In the genomic region with DNA sequence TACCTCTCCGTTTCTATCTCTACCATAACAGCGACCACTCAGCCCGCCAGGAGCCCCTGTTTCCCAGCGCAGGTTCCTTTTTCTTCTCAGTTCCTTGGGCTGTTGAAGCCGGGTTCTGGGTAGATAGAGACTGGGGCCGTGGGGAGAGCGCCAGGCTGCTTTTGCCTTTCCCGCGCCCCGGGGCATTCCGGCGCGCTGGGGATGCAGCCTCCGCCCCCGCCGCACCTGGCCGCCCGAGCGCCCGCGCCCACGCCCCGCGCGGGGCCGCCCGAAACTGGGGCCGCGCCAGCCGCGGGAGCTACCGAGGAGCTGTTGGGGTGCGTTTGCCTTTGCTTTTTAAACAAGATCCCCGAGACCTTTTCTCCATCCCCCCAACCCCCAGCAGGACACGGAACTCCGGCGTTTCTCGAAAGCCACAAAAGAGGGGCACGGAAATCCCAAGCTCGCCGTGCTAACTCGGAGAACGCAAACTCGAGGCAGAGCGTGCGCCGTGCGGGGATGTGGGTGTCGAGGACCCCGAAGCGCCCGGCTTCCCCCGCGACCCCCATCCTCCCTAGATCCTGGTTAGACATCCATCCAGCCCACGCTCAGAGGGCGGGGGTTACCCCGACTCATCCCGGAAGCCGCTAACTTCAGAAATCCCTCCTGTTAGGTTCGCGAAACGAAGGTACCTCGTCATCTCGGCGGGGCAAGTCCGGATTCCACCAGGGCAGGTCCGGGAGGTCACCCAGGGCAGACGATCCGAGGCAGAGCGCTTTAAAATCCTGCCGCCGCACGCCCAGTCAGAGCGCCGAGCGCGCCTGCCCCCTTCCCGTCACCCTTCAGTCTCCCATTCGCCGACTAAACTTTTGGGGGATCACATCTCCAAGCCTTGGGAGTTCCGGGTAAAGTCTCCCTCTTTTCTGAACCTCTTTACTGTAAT, we compare ENCODE assay signal across 8 cellular contexts. TPM values are rescaled to one million over a fixed set of nuclear protein-coding genes. Genes with fewer than 3 reads are reported as not detected.
DNase-seq lines count a peak whose midpoint lies in the region; ATAC-seq, FAIRE-seq and TF ChIP-seq lines count a peak whose summit lies in the region.

No MANE protein-coding gene starts in this region.

- no peaks in the 10 kb centered on the region for H3K36me3 Mint-ChIP-seq in progenitor cell of endocrine pancreas (ENCODE audit: insufficient read depth)

- no peak overlapping the region for H3K27ac ChIP-seq in foreskin keratinocyte

- peak overlapping the region; percentile 72 for H3K4me3 ChIP-seq in fibroblast of the aortic adventitia (ENCODE audit: low read depth, low read length)

- H3K27me3 Mint-ChIP-seq in progenitor cell of endocrine pancreas = peaks cover 79% of the 10 kb centered on the region

- no peaks in the 10 kb centered on the region for H3K9me3 Mint-ChIP-seq in progenitor cell of endocrine pancreas (ENCODE audit: low read depth)

- TF ChIP-seq CTCF in fibroblast of the aortic adventitia (IDR thresholded peaks at IDR 0.05; ENCODE audit: insufficient read depth, low read length) = no peak
- no peak for TF ChIP-seq CTCF in progenitor cell of endocrine pancreas (IDR thresholded peaks at IDR 0.05; ENCODE audit: unreplicated experiment)
- no peak for TF ChIP-seq CTCF in foreskin keratinocyte (conservative IDR thresholded peaks at IDR 0.05)

- in situ Hi-C loops in ACHN (cut with HindIII; ENCODE audit: low pct_ligation_motif_present, low pct_unique_long_range_greater_than_20kb, low sequenced_read_pairs) = no loop called here

- H3K4me3 Mint-ChIP-seq in progenitor cell of endocrine pancreas (ENCODE audit: low read depth) = peak overlapping the region; percentile 82

- H3K27me3 ChIP-seq in foreskin keratinocyte = peaks cover 65% of the 10 kb centered on the region

- peaks cover 5% of the 10 kb centered on the region for H3K4me1 Mint-ChIP-seq in progenitor cell of endocrine pancreas (ENCODE audit: low read depth)

- no peaks in the 10 kb centered on the region for H3K4me1 ChIP-seq in foreskin keratinocyte

- no peak for FAIRE-seq in GM19239 (lab: Jason Lieb, UNC)

- DNase-seq in ACHN (peak; percentile 25), GM19239 (ENCODE audit: insufficient read length, low spot score) (peak; percentile 30), fibroblast of the aortic adventitia (ENCODE audit: low read depth) (no peak), progenitor cell of endocrine pancreas (ENCODE audit: low spot score, unreplicated experiment) (no peak), foreskin keratinocyte (no peak), dedifferentiated amniotic fluid mesenchymal stem cell (ENCODE audit: extremely low spot score) (no peak)
- peak; percentile 15 to 37 for DNase-seq in activated CD4-positive, alpha-beta T cell treated with anti-CD3 and anti-CD28 coated beads, Interleukin-2, amount 50 U/mL, for 48 hours

- ATAC-seq in foreskin keratinocyte = no peak
- no peak for ATAC-seq in HG03280 (IDR thresholded peaks at IDR 0.05; ENCODE audit: unreplicated experiment)

- H3K27ac Mint-ChIP-seq in progenitor cell of endocrine pancreas = peak overlapping the region; percentile 33

RNA-seq across cellular contexts. Expression of a gene that starts 1.0 kb away (rescaled TPM):
- total RNA-seq in fibroblast of the aortic adventitia (ENCODE audit: low replicate concordance) = 0.36 TPM in 1 of 2 replicates, not detected in the other
- total RNA-seq in progenitor cell of endocrine pancreas = 4.2 and 4.5 TPM in 2 replicates
- not detected in 2 replicates for total RNA-seq in foreskin keratinocyte
- not detected in 2 replicates for polyA plus RNA-seq in foreskin keratinocyte

Comparison
In these comparisons a context has a peak if more than half of its experiments do, and no peak if none do; other contexts are left out.
1. DNase-seq: peak in ACHN (single experiment), GM19239 (single experiment) and activated CD4-positive, alpha-beta T cell treated with anti-CD3 and anti-CD28 coated beads, Interleukin-2, amount 50 U/mL, for 48 hours (2 of 2); none in fibroblast of the aortic adventitia (single experiment), progenitor cell of endocrine pancreas (single experiment), foreskin keratinocyte (0 of 2) and dedifferentiated amniotic fluid mesenchymal stem cell (single experiment).